Comparison of ENCODE assay signal across 15 cellular contexts in the genomic region with DNA sequence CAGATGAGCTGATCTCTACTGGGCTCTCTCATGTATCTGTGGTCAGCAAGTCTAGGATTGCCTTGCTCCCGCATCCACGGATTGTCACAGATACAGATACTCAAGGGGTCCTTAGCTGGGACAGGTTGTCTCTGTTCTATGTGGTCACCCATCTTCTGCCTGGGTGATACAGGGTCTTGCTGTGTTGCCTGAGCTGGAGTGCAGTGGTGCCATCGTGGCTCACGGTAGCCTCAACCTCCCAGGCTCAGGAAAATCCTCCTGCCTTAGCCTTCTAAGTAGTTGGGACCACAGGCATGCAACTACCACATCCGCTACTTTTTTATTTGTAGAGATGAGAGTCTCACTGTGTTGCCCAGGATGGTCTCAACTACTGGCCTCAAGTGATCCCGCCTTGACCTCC.
DNase-seq lines count a peak whose midpoint lies in the region; ATAC-seq and TF ChIP-seq lines count a peak whose summit lies in the region.
"Had no signal": no experiment of that assay in that cellular context is flagged by ENCODE, and none has a peak within 500 bp of the region (broad histone marks: within the 10 kb centered on the region; RNA-seq: fewer than 3 reads in every experiment).

No MANE protein-coding gene starts in this region.

- H4K8ac ChIP-seq in neuronal stem cell (ENCODE audit: low read depth, low read length) = no peak overlapping the region

- H3K9ac ChIP-seq in neuronal stem cell (ENCODE audit: low read depth, low read length, poor library complexity) = no peak overlapping the region
- H3K9ac ChIP-seq: BLaER1, GM23248 had no signal

- no peak overlapping the region for H2BK5ac ChIP-seq in neuronal stem cell (ENCODE audit: low read length)

- H2BK120ac ChIP-seq in neuronal stem cell (ENCODE audit: low read depth, low read length) = no peak overlapping the region

- POLR2A ChIA-PET in WTC11 (lab: Charles Lee) = no interaction called here

- H3K36me3 ChIP-seq in neuronal stem cell (replicated peaks in 1 of 2; ENCODE audit: control insufficient read depth in 2 of 2, insufficient read depth in 2 of 2, low read length in 2 of 2) (no peaks in the 10 kb centered on the region), thyroid gland (no peaks in the 10 kb centered on the region)
- H3K36me3 ChIP-seq: BLaER1 had no signal

- no peaks in the 10 kb centered on the region for H3K9me3 Mint-ChIP-seq in activated naive CD4-positive, alpha-beta T cell treated with anti-CD3 and anti-CD28 coated beads, Interleukin-2, amount 10 ng/mL, durations not matched to agents 7 days and 5 days
- H3K9me3 Mint-ChIP-seq in WTC11 = peaks cover 3% of the 10 kb centered on the region; the same call in 1 of the 2 replicates

- H2AK5ac ChIP-seq in neuronal stem cell (ENCODE audit: low read depth, low read length) = no peak overlapping the region

- H3K27ac Mint-ChIP-seq in activated naive CD4-positive, alpha-beta T cell treated with anti-CD3 and anti-CD28 coated beads, Interleukin-2, amount 10 ng/mL, durations not matched to agents 7 days and 5 days = peak overlapping the region; percentile 49
- H3K27ac Mint-ChIP-seq in WTC11 = peak overlapping the region; percentile 23; the same call in 1 of the 2 replicates

- TF ChIP-seq POLR2A in thyroid gland (IDR thresholded peaks at IDR 0.05) (no peak), erythroblast (IDR thresholded peaks at IDR 0.05; ENCODE audit: low read length) (no peak)

- no peak overlapping the region for H3K4me3 Mint-ChIP-seq in activated naive CD4-positive, alpha-beta T cell treated with anti-CD3 and anti-CD28 coated beads, Interleukin-2, amount 10 ng/mL, durations not matched to agents 7 days and 5 days
- no peak overlapping the region for H3K4me3 Mint-ChIP-seq in WTC11

- H3K18ac ChIP-seq in neuronal stem cell (ENCODE audit: low read length) = peak overlapping the region; percentile 76

- intact Hi-C loops in thyroid gland (cut with DNase I) = no loop called here

- H3K79me1 ChIP-seq in neuronal stem cell (ENCODE audit: low read depth, low read length) = no peaks in the 10 kb centered on the region

- H3K36me3 Mint-ChIP-seq in activated naive CD4-positive, alpha-beta T cell treated with anti-CD3 and anti-CD28 coated beads, Interleukin-2, amount 10 ng/mL, durations not matched to agents 7 days and 5 days = peaks cover 1% of the 10 kb centered on the region
- no peaks in the 10 kb centered on the region for H3K36me3 Mint-ChIP-seq in WTC11

- H3K23ac ChIP-seq in neuronal stem cell (ENCODE audit: low read depth, low read length, poor library complexity) = no peak overlapping the region

- ATAC-seq in WTC11 (no peak), HG02885 (IDR thresholded peaks at IDR 0.05; ENCODE audit: poor library complexity, unreplicated experiment) (no peak)

- H2BK15ac ChIP-seq in neuronal stem cell (ENCODE audit: low read length) = no peak overlapping the region

- peaks cover 0 to 3% of the 10 kb centered on the region in 2 donors for H3K4me1 ChIP-seq in neuronal stem cell (ENCODE audit: control insufficient read depth in 2 of 2, insufficient read depth in 1 of 2, low read depth in 1 of 2, low read length in 2 of 2)
- H3K4me1 ChIP-seq in thyroid gland = no peaks in the 10 kb centered on the region

- H3K27ac ChIP-seq in neuronal stem cell (replicated peaks; ENCODE audit: low read length) (no peak overlapping the region), thyroid gland (no peak overlapping the region)
- H3K27ac ChIP-seq: BLaER1, GM23248 had no signal

- no peak overlapping the region for H3K4ac ChIP-seq in neuronal stem cell (ENCODE audit: low read length)

- no peak overlapping the region for H3K4me2 ChIP-seq in neuronal stem cell (ENCODE audit: insufficient read depth, low read length, poor library complexity, severe bottlenecking)
- H3K4me2 ChIP-seq: BLaER1 had no signal

- H4K91ac ChIP-seq in neuronal stem cell (ENCODE audit: low read depth, low read length, poor library complexity) = no peak overlapping the region

- DNase-seq in activated naive CD4-positive, alpha-beta T cell treated with anti-CD3 and anti-CD28 coated beads, Interleukin-2, amount 10 ng/mL, durations not matched to agents 7 days and 5 days = no peak
- no peak for DNase-seq in activated naive CD4-positive, alpha-beta T cell treated with anti-CD3 and anti-CD28 coated beads, Interleukin-2, amount 50 U/mL, for 16 hours
- DNase-seq in WTC11 (ENCODE audit: low spot score) (no peak), neuronal stem cell (ENCODE audit: low spot score) (no peak), thyroid gland (no peak), erythroblast (lab: John Stamatoyannopoulos, UW) (no peak)
- DNase-seq: 8988T, AML-193, Calu3, DMS 273 treated with DMSO at 0.1 percent for 48 hours, GM23248, H7, KBM-7 had no signal

- H3K4me3 ChIP-seq in neuronal stem cell (ENCODE audit: low read length in 2 of 2) (no peak overlapping the region), thyroid gland (replicated peaks in 1 of 3) (no peak overlapping the region)
- H3K4me3 ChIP-seq: BLaER1, GM23248 had no signal

- H2AFZ ChIP-seq in neuronal stem cell (ENCODE audit: low read length) = no peak overlapping the region
- H2AFZ ChIP-seq: GM23248 had no signal

- no peak overlapping the region for H2BK12ac ChIP-seq in neuronal stem cell (ENCODE audit: low read length)

- H3K27me3 ChIP-seq in neuronal stem cell (ENCODE audit: control insufficient read depth in 3 of 3, insufficient read depth in 3 of 3, low read depth in 1 of 3, low read length in 3 of 3) = no peaks in the 10 kb centered on the region
- H3K27me3 ChIP-seq in thyroid gland = no peaks in the 10 kb centered on the region
- H3K27me3 ChIP-seq: BLaER1 had no signal

- WGBS in neuronal stem cell (ENCODE audit: extremely low coverage in 2 of 2, insufficient read length in 2 of 2, insufficient replicate concordance in 1 of 2), 2 donors = no CpG with 5 or more reads among the region's 6 CpGs
- WGBS in thyroid gland, 2 donors = 98 to 100% methylated on average over 6 of the region's 6 CpGs

- no peaks in the 10 kb centered on the region for H3K9me3 ChIP-seq in neuronal stem cell (replicated peaks in 1 of 2; ENCODE audit: control insufficient read depth in 2 of 2, insufficient read depth in 1 of 2, low read depth in 1 of 2, low read length in 2 of 2)
- no peaks in the 10 kb centered on the region for H3K9me3 ChIP-seq in thyroid gland

- H3K14ac ChIP-seq in neuronal stem cell (ENCODE audit: low read length) = no peak overlapping the region

- CTCF ChIA-PET in activated naive CD4-positive, alpha-beta T cell treated with anti-CD3 and anti-CD28 coated beads, Interleukin-2, amount 10 ng/mL, durations not matched to agents 7 days and 5 days (lab: Charles Lee) = no interaction called here
- CTCF ChIA-PET in WTC11 (lab: Charles Lee) = no interaction called here

- peaks cover 25% of the 10 kb centered on the region for H3K4me1 Mint-ChIP-seq in activated naive CD4-positive, alpha-beta T cell treated with anti-CD3 and anti-CD28 coated beads, Interleukin-2, amount 10 ng/mL, durations not matched to agents 7 days and 5 days
- peaks cover 10% of the 10 kb centered on the region for H3K4me1 Mint-ChIP-seq in WTC11

- H3K27me3 Mint-ChIP-seq in activated naive CD4-positive, alpha-beta T cell treated with anti-CD3 and anti-CD28 coated beads, Interleukin-2, amount 10 ng/mL, durations not matched to agents 7 days and 5 days = peaks cover 8% of the 10 kb centered on the region
- H3K27me3 Mint-ChIP-seq in WTC11 (ENCODE audit: low read depth) = no peaks in the 10 kb centered on the region

- TF ChIP-seq CTCF in WTC11 (IDR thresholded peaks at IDR 0.05) = no peak
- no peak for TF ChIP-seq CTCF in thyroid gland (IDR thresholded peaks at IDR 0.05)

TF ChIP-seq in WTC11, 78 proteins besides CTCF, POLR2A, EP300 and RAD21 (continues in another document):
- TF ChIP-seq SOX15 (CRISPR knock-in tag; IDR thresholded peaks at IDR 0.05) = no peak
- TF ChIP-seq AR (CRISPR knock-in tag; IDR thresholded peaks at IDR 0.05) = no peak
- TF ChIP-seq, protein P1, sequence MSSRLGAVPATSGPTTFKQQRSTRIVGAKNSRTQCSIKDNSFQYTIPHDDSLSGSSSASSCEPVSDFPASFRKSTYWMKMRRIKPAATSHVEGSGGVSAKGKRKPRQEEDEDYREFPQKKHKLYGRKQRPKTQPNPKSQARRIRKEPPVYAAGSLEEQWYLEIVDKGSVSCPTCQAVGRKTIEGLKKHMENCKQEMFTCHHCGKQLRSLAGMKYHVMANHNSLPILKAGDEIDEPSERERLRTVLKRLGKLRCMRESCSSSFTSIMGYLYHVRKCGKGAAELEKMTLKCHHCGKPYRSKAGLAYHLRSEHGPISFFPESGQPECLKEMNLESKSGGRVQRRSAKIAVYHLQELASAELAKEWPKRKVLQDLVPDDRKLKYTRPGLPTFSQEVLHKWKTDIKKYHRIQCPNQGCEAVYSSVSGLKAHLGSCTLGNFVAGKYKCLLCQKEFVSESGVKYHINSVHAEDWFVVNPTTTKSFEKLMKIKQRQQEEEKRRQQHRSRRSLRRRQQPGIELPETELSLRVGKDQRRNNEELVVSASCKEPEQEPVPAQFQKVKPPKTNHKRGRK (CRISPR knock-in tag; IDR thresholded peaks at IDR 0.05; ENCODE audit: borderline replicate concordance) = no peak
- no peak for TF ChIP-seq ZNF317 (CRISPR knock-in tag; IDR thresholded peaks at IDR 0.05; ENCODE audit: borderline replicate concordance, low read depth)
- no peak for TF ChIP-seq NR2C2 (CRISPR knock-in tag; IDR thresholded peaks at IDR 0.05)
